ENCODE assay signal across 8 cellular contexts in genomic region chr4:83334425-83335241, GRCh38. TPM values are rescaled to one million over a fixed set of nuclear protein-coding genes. Genes with fewer than 3 reads are reported as not detected.
A peak's percentile ranks its signal among the peaks of the same experiment; 100 is the strongest.
DNase-seq lines count a peak whose midpoint lies in the region; ATAC-seq and TF ChIP-seq lines count a peak whose summit lies in the region.

Gene HPSE (minus strand): TSS chr4:83334848. CDS start chr4:83334782, 66 bp downstream.

- H3K27ac ChIP-seq in C4-2B, result peak within 1 kb of the TSS; percentile 3; the same call in 1 of the 2 replicates

- ATAC-seq in GM19455 (IDR thresholded peaks at IDR 0.05; ENCODE audit: unreplicated experiment) (peak; percentile 95), esophagus mucosa (peak; percentile 99)
- peak; percentile 88 for ATAC-seq in stimulated activated effector memory CD8-positive, alpha-beta T cell treated with anti-CD3 and anti-CD28 coated beads, Interleukin-12 subunit alpha, Interleukin-12 subunit beta, amount 100 ng/mL, for 72 hours

- DNase-seq in HPDE6-E6E7 (ENCODE audit: extremely low spot score) (peak; percentile 71), NOMO-1 (lab: John Stamatoyannopoulos, UW; ENCODE audit: unreplicated experiment in 2 of 2) (peak; percentile 56 to 64), activated T-cell treated with anti-CD3 and anti-CD28 coated beads for 1 hour (ENCODE audit: low read depth) (peak; percentile 63), myocyte (ENCODE audit: low read depth) (peak; percentile 40)
- DNase-seq in stimulated activated effector memory CD8-positive, alpha-beta T cell treated with anti-CD3 and anti-CD28 coated beads, Interleukin-12 subunit alpha, Interleukin-12 subunit beta, amount 100 ng/mL, for 72 hours (ENCODE audit: low spot score in 2 of 2), result peak; percentile 41 to 78

- peak within 1 kb of the TSS; percentile 81 for H3K27ac Mint-ChIP-seq in stimulated activated effector memory CD8-positive, alpha-beta T cell treated with anti-CD3 and anti-CD28 coated beads, Interleukin-12 subunit alpha, Interleukin-12 subunit beta, amount 100 ng/mL, for 72 hours

- TF ChIP-seq CTCF in C4-2B (conservative IDR thresholded peaks at IDR 0.05), result no peak

- H3K9me3 Mint-ChIP-seq in stimulated activated effector memory CD8-positive, alpha-beta T cell treated with anti-CD3 and anti-CD28 coated beads, Interleukin-12 subunit alpha, Interleukin-12 subunit beta, amount 100 ng/mL, for 72 hours, result peaks cover 3% of the 10 kb centered on the region

- H3K4me3 Mint-ChIP-seq in stimulated activated effector memory CD8-positive, alpha-beta T cell treated with anti-CD3 and anti-CD28 coated beads, Interleukin-12 subunit alpha, Interleukin-12 subunit beta, amount 100 ng/mL, for 72 hours, result peak within 1 kb of the TSS; percentile 93

- peaks cover 4% of the 10 kb centered on the region for H3K36me3 Mint-ChIP-seq in stimulated activated effector memory CD8-positive, alpha-beta T cell treated with anti-CD3 and anti-CD28 coated beads, Interleukin-12 subunit alpha, Interleukin-12 subunit beta, amount 100 ng/mL, for 72 hours

- H3K4me1 Mint-ChIP-seq in stimulated activated effector memory CD8-positive, alpha-beta T cell treated with anti-CD3 and anti-CD28 coated beads, Interleukin-12 subunit alpha, Interleukin-12 subunit beta, amount 100 ng/mL, for 72 hours, result peaks cover 19% of the 10 kb centered on the region

RNA-seq across cellular contexts. Expression of gene HPSE, which starts in this region (rescaled TPM):
- total RNA-seq in esophagus mucosa (15.4 TPM), myocyte (0.21 and 0.26 TPM in 2 replicates)
- 0.06 TPM for polyA plus RNA-seq in myocyte (2012)

Comparison
In these comparisons a context has a peak if more than half of its experiments do, and no peak if none do; other contexts are left out.
1. Peak in every context shown above with its lines: DNase-seq, ATAC-seq and H3K27ac ChIP-seq.
2. RNA of gene HPSE (total RNA-seq): 15.4 TPM in esophagus mucosa (single experiment); 0.21 to 0.26 TPM in myocyte; every median in the first group is over 10 times any median in the second.
3. Peak in DNase-seq in myocyte; RNA of the gene not detected or under 1 TPM.